Comparison of ENCODE assay signal across 1 cellular context in genomic region chr2:98573426-98573825, GRCh38.
A peak's percentile ranks its signal among the peaks of the same experiment; 100 is the strongest.
TF ChIP-seq lines count a peak whose summit lies in the region.

No MANE protein-coding gene starts in this region.

TF ChIP-seq in H1, 55 proteins besides CTCF, POLR2A, EP300 and RAD21:
- TF ChIP-seq JUND (IDR thresholded peaks at IDR 0.05; ENCODE audit: low read length): no peak
- 0 out of 2 replicates have a peak, but pooled peaks have one; percentile 27 for TF ChIP-seq POLR2AphosphoS5 (IDR thresholded peaks at IDR 0.05; ENCODE audit: low read depth, low read length)
- no peak for TF ChIP-seq CTBP2 (IDR thresholded peaks at IDR 0.05; ENCODE audit: borderline replicate concordance, insufficient read depth, insufficient read length, low read length)
- no peak for TF ChIP-seq BCL11A (IDR thresholded peaks at IDR 0.05; ENCODE audit: low read depth in 2 of 2, low read length in 2 of 2)
- no peak for TF ChIP-seq GABPA (IDR thresholded peaks at IDR 0.05; ENCODE audit: borderline replicate concordance, insufficient read depth, low read length)
- TF ChIP-seq CHD2 (IDR thresholded peaks at IDR 0.05; ENCODE audit: low read length): no peak
